In genomic region chr17:41825175-41825845, GRCh38 we compare ENCODE assay signal across 15 cellular contexts. TPM values are rescaled to one million over a fixed set of nuclear protein-coding genes. Genes with fewer than 3 reads are reported as not detected.
"Had no signal": no experiment of that assay in that cellular context is flagged by ENCODE, and none has a peak within 500 bp of the region (broad histone marks: within the 10 kb centered on the region; RNA-seq: fewer than 3 reads in every experiment).

No MANE protein-coding gene starts in this region.

- H3K4me1 Mint-ChIP-seq: activated B cell treated with CpG ODN at 0.5 μM for 24 hours; activated CD4-positive, alpha-beta T cell treated with anti-CD3 and anti-CD28 coated beads, Interleukin-2, amount 10 ng/mL, durations not matched to agents 24 days and 14 days; activated naive CD8-positive, alpha-beta T cell treated with anti-CD3 and anti-CD28 coated beads for 36 hours; central memory CD8-positive, alpha-beta T cell; natural killer cell; stimulated activated effector memory CD8-positive, alpha-beta T cell treated with anti-CD3 and anti-CD28 coated beads, Interleukin-12 subunit alpha, Interleukin-12 subunit beta, amount 100 ng/mL, for 72 hours had no signal

- H3K27me3 Mint-ChIP-seq: activated B cell treated with CpG ODN at 0.5 μM for 24 hours; activated CD4-positive, alpha-beta T cell treated with anti-CD3 and anti-CD28 coated beads, Interleukin-2, amount 10 ng/mL, durations not matched to agents 24 days and 14 days; activated naive CD8-positive, alpha-beta T cell treated with anti-CD3 and anti-CD28 coated beads for 36 hours; central memory CD8-positive, alpha-beta T cell had no signal

- H3K9me3 Mint-ChIP-seq: activated B cell treated with CpG ODN at 0.5 μM for 24 hours; activated CD4-positive, alpha-beta T cell treated with anti-CD3 and anti-CD28 coated beads, Interleukin-2, amount 10 ng/mL, durations not matched to agents 24 days and 14 days; activated naive CD8-positive, alpha-beta T cell treated with anti-CD3 and anti-CD28 coated beads for 36 hours; activated T-helper 1 cell treated with anti-CD3 and anti-CD28 coated beads, Interleukin-12 subunit alpha, Interleukin-12 subunit beta, Interleukin-2, Interleukin-4 antibody, amounts not matched to agents 30 ng/mL and 10 ng/mL and 1 ng/mL, durations not matched to agents 14 hours and 24 hours and 36 hours; central memory CD8-positive, alpha-beta T cell; natural killer cell; stimulated activated effector memory CD8-positive, alpha-beta T cell treated with anti-CD3 and anti-CD28 coated beads, Interleukin-12 subunit alpha, Interleukin-12 subunit beta, amount 100 ng/mL, for 72 hours had no signal

- H3K27ac Mint-ChIP-seq: activated B cell treated with CpG ODN at 0.5 μM for 24 hours; activated CD4-positive, alpha-beta T cell treated with anti-CD3 and anti-CD28 coated beads, Interleukin-2, amount 10 ng/mL, durations not matched to agents 24 days and 14 days; activated naive CD8-positive, alpha-beta T cell treated with anti-CD3 and anti-CD28 coated beads for 36 hours; activated T-helper 1 cell treated with anti-CD3 and anti-CD28 coated beads, Interleukin-12 subunit alpha, Interleukin-12 subunit beta, Interleukin-2, Interleukin-4 antibody, amounts not matched to agents 30 ng/mL and 10 ng/mL and 1 ng/mL, durations not matched to agents 14 hours and 24 hours and 36 hours; natural killer cell; stimulated activated effector memory CD8-positive, alpha-beta T cell treated with anti-CD3 and anti-CD28 coated beads, Interleukin-12 subunit alpha, Interleukin-12 subunit beta, amount 100 ng/mL, for 72 hours had no signal

- DNase-seq: activated B cell treated with CpG ODN at 0.5 μM for 24 hours; activated CD4-positive, alpha-beta T cell treated with anti-CD3 and anti-CD28 coated beads, Interleukin-2, amount 10 ng/mL, durations not matched to agents 24 days and 14 days; activated naive CD8-positive, alpha-beta T cell treated with anti-CD3 and anti-CD28 coated beads for 36 hours; amygdala; brain microvascular endothelial cell; effector CD8-positive, alpha-beta T cell; hippocampal formation; mesendoderm; natural killer cell; T-helper 2 cell; thyroid gland had no signal

- H3K27me3 ChIP-seq: brain microvascular endothelial cell, thyroid gland had no signal

- H3K27ac ChIP-seq: brain microvascular endothelial cell, thyroid gland had no signal

- H3K36me3 Mint-ChIP-seq: activated naive CD8-positive, alpha-beta T cell treated with anti-CD3 and anti-CD28 coated beads for 36 hours; natural killer cell had no signal

- H3K4me3 Mint-ChIP-seq: activated B cell treated with CpG ODN at 0.5 μM for 24 hours; activated CD4-positive, alpha-beta T cell treated with anti-CD3 and anti-CD28 coated beads, Interleukin-2, amount 10 ng/mL, durations not matched to agents 24 days and 14 days; activated naive CD8-positive, alpha-beta T cell treated with anti-CD3 and anti-CD28 coated beads for 36 hours; activated T-helper 1 cell treated with anti-CD3 and anti-CD28 coated beads, Interleukin-12 subunit alpha, Interleukin-12 subunit beta, Interleukin-2, Interleukin-4 antibody, amounts not matched to agents 30 ng/mL and 10 ng/mL and 1 ng/mL, durations not matched to agents 14 hours and 24 hours and 36 hours; central memory CD8-positive, alpha-beta T cell; natural killer cell; stimulated activated effector memory CD8-positive, alpha-beta T cell treated with anti-CD3 and anti-CD28 coated beads, Interleukin-12 subunit alpha, Interleukin-12 subunit beta, amount 100 ng/mL, for 72 hours had no signal

- H3K9me3 ChIP-seq: thyroid gland had no signal

- H3K4me3 ChIP-seq: thyroid gland had no signal

- FAIRE-seq: keratinocyte had no signal

- H3K4me1 ChIP-seq: thyroid gland had no signal

RNA-seq across cellular contexts. Expression of gene KLHL10, which starts 12.3 kb away (rescaled TPM):
- total RNA-seq: activated B cell treated with CpG ODN at 0.5 μM for 24 hours; activated CD4-positive, alpha-beta T cell treated with anti-CD3 and anti-CD28 coated beads, Interleukin-2, amount 10 ng/mL, durations not matched to agents 24 days and 14 days; activated T-helper 1 cell treated with anti-CD3 and anti-CD28 coated beads, Interleukin-12 subunit alpha, Interleukin-12 subunit beta, Interleukin-2, Interleukin-4 antibody, amounts not matched to agents 30 ng/mL and 10 ng/mL and 1 ng/mL, durations not matched to agents 14 hours and 24 hours and 36 hours; natural killer cell had no signal
